1 cellular context compared by ENCODE assay signal in genomic region chr17:19646788-19647696, GRCh38.
TF ChIP-seq lines count a peak whose summit lies in the region.

No MANE protein-coding gene starts in this region.

TF ChIP-seq in HepG2, 621 proteins besides CTCF, POLR2A, EP300 and RAD21 (continued from another document and continues in another):
- TF ChIP-seq ZBTB37 (CRISPR knock-in tag; IDR thresholded peaks at IDR 0.05) = peak; percentile 87
- TF ChIP-seq ERF (CRISPR knock-in tag; IDR thresholded peaks at IDR 0.05) = no peak; the same call in 1 of the 2 replicates
- no peak for TF ChIP-seq ZNF496 (CRISPR knock-in tag; IDR thresholded peaks at IDR 0.05; ENCODE audit: insufficient replicate concordance)
- no peak for TF ChIP-seq HIVEP1 (CRISPR knock-in tag; IDR thresholded peaks at IDR 0.05)
- TF ChIP-seq PHF21A (CRISPR knock-in tag; IDR thresholded peaks at IDR 0.05) = peak; percentile 65; the same call in 1 of the 2 replicates
- no peak for TF ChIP-seq ZBTB38 (CRISPR knock-in tag; IDR thresholded peaks at IDR 0.05)
- TF ChIP-seq SOX5 (CRISPR knock-in tag; IDR thresholded peaks at IDR 0.05; ENCODE audit: borderline replicate concordance) = peak; percentile 53; the same call in 1 of the 2 replicates
- TF ChIP-seq NR2F2 (IDR thresholded peaks at IDR 0.05; ENCODE audit: borderline replicate concordance, low read depth) = peak; percentile 80
- peak; percentile 75 to 81 for TF ChIP-seq NR2F1 (CRISPR knock-in tag; IDR thresholded peaks at IDR 0.05)
- TF ChIP-seq ZNF75D (CRISPR knock-in tag; IDR thresholded peaks at IDR 0.05; ENCODE audit: borderline replicate concordance) = no peak
- TF ChIP-seq GLMP (CRISPR knock-in tag; IDR thresholded peaks at IDR 0.05; ENCODE audit: borderline replicate concordance) = no peak
- no peak for TF ChIP-seq HCFC1 (IDR thresholded peaks at IDR 0.05; ENCODE audit: low read depth, low read length)
- TF ChIP-seq BRCA1 (CRISPR knock-in tag; IDR thresholded peaks at IDR 0.05) = no peak
- TF ChIP-seq JARID2 (CRISPR knock-in tag; IDR thresholded peaks at IDR 0.05; ENCODE audit: insufficient replicate concordance) = no peak
- TF ChIP-seq IKZF5 (CRISPR knock-in tag; IDR thresholded peaks at IDR 0.05) = peak; percentile 65; the same call in 1 of the 2 replicates
- TF ChIP-seq FOXO1 (CRISPR knock-in tag; IDR thresholded peaks at IDR 0.05) = peak; percentile 76; the same call in 1 of the 2 replicates
- no peak; the same call in 1 of the 2 replicates for TF ChIP-seq POLR2G (IDR thresholded peaks at IDR 0.05; ENCODE audit: low read depth, low read length)
- peak; percentile 73; the same call in 1 of the 2 replicates for TF ChIP-seq RERE (CRISPR knock-in tag; IDR thresholded peaks at IDR 0.05; ENCODE audit: low read depth)
- TF ChIP-seq CHD4 (IDR thresholded peaks at IDR 0.05; ENCODE audit: borderline replicate concordance, low read length) = no peak
- no peak for TF ChIP-seq ZNF563 (CRISPR knock-in tag; IDR thresholded peaks at IDR 0.05)
- no peak for TF ChIP-seq ZNF430 (CRISPR knock-in tag; IDR thresholded peaks at IDR 0.05)
- TF ChIP-seq MAF1 (CRISPR knock-in tag; IDR thresholded peaks at IDR 0.05; ENCODE audit: borderline replicate concordance) = no peak
- no peak for TF ChIP-seq CREB1 (IDR thresholded peaks at IDR 0.05)
- TF ChIP-seq CREB1 (CRISPR knock-in tag; IDR thresholded peaks at IDR 0.05) = peak; percentile 34; the same call in 1 of the 2 replicates
- 0 out of 2 replicates have a peak, but pooled peaks have one; percentile 10 for TF ChIP-seq HMG20B (CRISPR knock-in tag; conservative IDR thresholded peaks at IDR 0.05)
- no peak for TF ChIP-seq ZNF841 (CRISPR knock-in tag; IDR thresholded peaks at IDR 0.05; ENCODE audit: borderline replicate concordance)
- TF ChIP-seq ZNF451 (CRISPR knock-in tag; IDR thresholded peaks at IDR 0.05) = no peak
- TF ChIP-seq JUND (CRISPR knock-in tag; IDR thresholded peaks at IDR 0.05) = peak; percentile 93
- TF ChIP-seq ZNF552 (CRISPR knock-in tag; IDR thresholded peaks at IDR 0.05; ENCODE audit: borderline replicate concordance) = no peak
- no peak for TF ChIP-seq KLF13 (CRISPR knock-in tag; IDR thresholded peaks at IDR 0.05)
- peak; percentile 92 for TF ChIP-seq NFE2L2 (IDR thresholded peaks at IDR 0.05; ENCODE audit: low read length)
- peak; percentile 96 for TF ChIP-seq ETV5 (CRISPR knock-in tag; IDR thresholded peaks at IDR 0.05; ENCODE audit: borderline replicate concordance)
- TF ChIP-seq IRF9 (CRISPR knock-in tag; IDR thresholded peaks at IDR 0.05; ENCODE audit: borderline replicate concordance) = no peak
- no peak for TF ChIP-seq ZNF230 (CRISPR knock-in tag; IDR thresholded peaks at IDR 0.05)
- TF ChIP-seq NBN (conservative IDR thresholded peaks at IDR 0.05) = no peak
- peak; percentile 95 for TF ChIP-seq NR2F6 (IDR thresholded peaks at IDR 0.05)
- TF ChIP-seq NR2F6 (CRISPR knock-in tag; IDR thresholded peaks at IDR 0.05) = peak; percentile 97
- TF ChIP-seq ZBTB43 (CRISPR knock-in tag; conservative IDR thresholded peaks at IDR 0.05) = no peak
- TF ChIP-seq ZNF124 (CRISPR knock-in tag; IDR thresholded peaks at IDR 0.05) = 0 out of 2 replicates have a peak, but pooled peaks have one; percentile 45
- peak; percentile 59; the same call in 1 of the 2 replicates for TF ChIP-seq HNF4G (IDR thresholded peaks at IDR 0.05; ENCODE audit: borderline replicate concordance, low read depth, low read length)
- TF ChIP-seq HNF4G (CRISPR knock-in tag; IDR thresholded peaks at IDR 0.05; ENCODE audit: borderline replicate concordance, low read depth) = no peak; the same call in 1 of the 2 replicates
- no peak for TF ChIP-seq MAFG (CRISPR knock-in tag; IDR thresholded peaks at IDR 0.05)
- 0 out of 2 replicates have a peak, but pooled peaks have one; percentile 9 for TF ChIP-seq NFYC (CRISPR knock-in tag; IDR thresholded peaks at IDR 0.05)
- no peak for TF ChIP-seq FLYWCH1 (CRISPR knock-in tag; IDR thresholded peaks at IDR 0.05)
- no peak for TF ChIP-seq MTERF4 (CRISPR knock-in tag; IDR thresholded peaks at IDR 0.05)
- no peak for TF ChIP-seq ZNF34 (CRISPR knock-in tag; IDR thresholded peaks at IDR 0.05; ENCODE audit: borderline replicate concordance)
- no peak for TF ChIP-seq ZNF143 (CRISPR knock-in tag; IDR thresholded peaks at IDR 0.05)
- TF ChIP-seq ZNF414 (CRISPR knock-in tag; IDR thresholded peaks at IDR 0.05) = peak; percentile 27; the same call in 1 of the 2 replicates
- peak; percentile 42; the same call in 1 of the 2 replicates for TF ChIP-seq FOXK1 (CRISPR knock-in tag; IDR thresholded peaks at IDR 0.05; ENCODE audit: borderline replicate concordance, low read depth)
- no peak for TF ChIP-seq ZFP37 (CRISPR knock-in tag; IDR thresholded peaks at IDR 0.05; ENCODE audit: borderline replicate concordance)
- TF ChIP-seq ELF4 (CRISPR knock-in tag; IDR thresholded peaks at IDR 0.05; ENCODE audit: borderline replicate concordance) = no peak
- peak; percentile 78 for TF ChIP-seq CREM (IDR thresholded peaks at IDR 0.05)
- no peak for TF ChIP-seq CREM (CRISPR knock-in tag; IDR thresholded peaks at IDR 0.05)
- no peak for TF ChIP-seq ZNF639 (CRISPR knock-in tag; conservative IDR thresholded peaks at IDR 0.05)
- peak; percentile 29; the same call in 1 of the 2 replicates for TF ChIP-seq ARNT2 (CRISPR knock-in tag; IDR thresholded peaks at IDR 0.05; ENCODE audit: low read depth)
- no peak for TF ChIP-seq LCORL (IDR thresholded peaks at IDR 0.05)
- TF ChIP-seq LCORL (CRISPR knock-in tag; IDR thresholded peaks at IDR 0.05) = peak; percentile 78; the same call in 1 of the 2 replicates
- peak; percentile 93 for TF ChIP-seq GATAD2A (CRISPR knock-in tag; IDR thresholded peaks at IDR 0.05)
- TF ChIP-seq MBD4 (IDR thresholded peaks at IDR 0.05; ENCODE audit: borderline replicate concordance, low read length) = peak; percentile 51; the same call in 1 of the 2 replicates
- TF ChIP-seq YEATS4 (CRISPR knock-in tag; IDR thresholded peaks at IDR 0.05; ENCODE audit: borderline replicate concordance) = no peak
